ENCODE assay signal across 27 cellular contexts in genomic region chr6:8132130-8132529, GRCh38.
"Had no signal": no experiment of that assay in that cellular context is flagged by ENCODE, and none has a peak within 500 bp of the region (broad histone marks: within the 10 kb centered on the region; RNA-seq: fewer than 3 reads in every experiment).

No MANE protein-coding gene starts in this region.

- H3K36me3 ChIP-seq: ascending aorta, breast epithelium, cardiac muscle cell, colonic mucosa, esophagus squamous epithelium, gastroesophageal sphincter, heart right ventricle had no signal

- H3K4me3 ChIP-seq: ascending aorta, breast epithelium, cardiac muscle cell, colonic mucosa, esophagus squamous epithelium, gastroesophageal sphincter, heart right ventricle had no signal

- H3K27me3 ChIP-seq: ascending aorta, cardiac muscle cell, colonic mucosa had no signal

- DNase-seq: activated CD4-positive, alpha-beta memory T cell treated with anti-CD3 and anti-CD28 coated beads for 36 hours; activated CD4-positive, alpha-beta T cell treated with anti-CD3 and anti-CD28 coated beads for 36 hours; activated CD4-positive, alpha-beta T cell treated with anti-CD3 and anti-CD28 coated beads, Interleukin-2, amount 10 ng/mL, durations not matched to agents 24 days and 14 days; activated CD4-positive, CD25-positive, alpha-beta regulatory T cell; activated CD4-positive, CD25-positive, alpha-beta regulatory T cell treated with anti-CD3 and anti-CD28 coated beads, Interleukin-2, amount 50 U/mL, for 72 hours; activated CD8-positive, alpha-beta memory T cell treated with anti-CD3 and anti-CD28 coated beads, Interleukin-2, amount 50 U/mL, for 48 hours; activated gamma-delta T cell; activated naive CD4-positive, alpha-beta T cell; activated naive CD4-positive, alpha-beta T cell treated with anti-CD3 and anti-CD28 coated beads, Interleukin-2, amount 10 ng/mL, durations not matched to agents 7 days and 5 days; activated naive CD8-positive, alpha-beta T cell treated with anti-CD3 and anti-CD28 coated beads, Interleukin-2, amount 10 ng/mL, durations not matched to agents 7 days and 5 days; activated T-cell treated with anti-CD3 and anti-CD28 coated beads for 4 hours; activated T-cell treated with anti-CD3 and anti-CD28 coated beads, Interleukin-2, amount 50 U/mL, for 24 hours; activated T-cell treated with anti-CD3 and anti-CD28 coated beads, Interleukin-2, amount 50 U/mL, for 72 hours; central memory CD4-positive, alpha-beta T cell; cerebellar nuclear complex; colonic mucosa; effector CD8-positive, alpha-beta T cell; esophagus squamous epithelium; foreskin melanocyte; heart right ventricle; T-helper 2 cell had no signal

- H3K9me3 ChIP-seq: ascending aorta, breast epithelium, colonic mucosa, esophagus squamous epithelium, heart right ventricle had no signal

- H3K27ac ChIP-seq: ascending aorta, breast epithelium, cardiac muscle cell, colonic mucosa, epithelial cell of prostate, esophagus squamous epithelium, gastroesophageal sphincter, heart right ventricle had no signal

- H3K4me1 ChIP-seq: ascending aorta, breast epithelium, colonic mucosa, esophagus squamous epithelium, gastroesophageal sphincter had no signal

- ATAC-seq: activated CD4-positive, alpha-beta T cell treated with anti-CD3 and anti-CD28 coated beads for 36 hours; activated naive CD4-positive, alpha-beta T cell treated with anti-CD3 and anti-CD28 coated beads, Interleukin-2, amount 50 U/mL, for 72 hours; gastroesophageal sphincter had no signal
